ENCODE assay signal across 7 cellular contexts in genomic region chr21:38661296-38662223, GRCh38.
DNase-seq lines count a peak whose midpoint lies in the region; ATAC-seq and TF ChIP-seq lines count a peak whose summit lies in the region.

No MANE protein-coding gene starts in this region.

- H2BK5ac ChIP-seq in trophoblast cell (ENCODE audit: low read depth, low read length, poor library complexity): no peak overlapping the region

- peak overlapping the region; percentile 61 for H3K4me2 ChIP-seq in trophoblast cell (ENCODE audit: low read length)

- H3K14ac ChIP-seq in trophoblast cell (ENCODE audit: low read length): no peak overlapping the region

- H3K9me3 ChIP-seq in gastroesophageal sphincter: no peaks in the 10 kb centered on the region
- peaks cover 10% of the 10 kb centered on the region for H3K9me3 ChIP-seq in trophoblast cell (ENCODE audit: insufficient read depth, low read depth, low read length)

- H3K18ac ChIP-seq in trophoblast cell (ENCODE audit: low read length): no peak overlapping the region

- H3K23ac ChIP-seq in trophoblast cell (ENCODE audit: low read length): no peak overlapping the region

- no peak overlapping the region for H2BK12ac ChIP-seq in trophoblast cell (ENCODE audit: low read length)

- no peak overlapping the region for H3K9ac ChIP-seq in trophoblast cell (ENCODE audit: low read length)

- H3K4ac ChIP-seq in trophoblast cell (ENCODE audit: low read depth, low read length): no peak overlapping the region

- H2AK5ac ChIP-seq in trophoblast cell (ENCODE audit: low read length): no peak overlapping the region

- no peak overlapping the region for H4K8ac ChIP-seq in trophoblast cell (ENCODE audit: low read depth, low read length)

- H3K4me3 ChIP-seq in HFF-Myc (replicated peaks; ENCODE audit: low read depth, low read length): peak overlapping the region; percentile 25
- peak overlapping the region; percentile 23; the same call in 1 of the 2 replicates for H3K4me3 ChIP-seq in WI38 (ENCODE audit: low read depth, low read length)
- peak overlapping the region; percentile 13 to 56 for H3K4me3 ChIP-seq in gastroesophageal sphincter
- peak overlapping the region; percentile 10 for H3K4me3 ChIP-seq in trophoblast cell (ENCODE audit: low read depth, low read length)

- WGBS in gastroesophageal sphincter (ENCODE audit: low coverage in 1 of 2), 2 donors: 1 to 4% methylated on average over 23 to 32 of the region's 57 CpGs
- WGBS in trophoblast cell (ENCODE audit: extremely low coverage, insufficient coverage, insufficient read length): no CpG with 5 or more reads among the region's 57 CpGs

- no peaks in the 10 kb centered on the region for H3K79me1 ChIP-seq in trophoblast cell (ENCODE audit: low read length)

- no peak overlapping the region for H4K91ac ChIP-seq in trophoblast cell (ENCODE audit: low read depth, low read length)

- H3K36me3 ChIP-seq in gastroesophageal sphincter: no peaks in the 10 kb centered on the region
- no peaks in the 10 kb centered on the region for H3K36me3 ChIP-seq in trophoblast cell (ENCODE audit: control insufficient read depth in 1 of 2, insufficient read depth in 2 of 2, low read length in 2 of 2)

- H2BK120ac ChIP-seq in trophoblast cell (ENCODE audit: insufficient read depth, low read length, poor library complexity): no peak overlapping the region

- no peak for TF ChIP-seq EP300 in gastroesophageal sphincter (IDR thresholded peaks at IDR 0.05)

- peak overlapping the region; percentile 78 for H2AFZ ChIP-seq in trophoblast cell (ENCODE audit: insufficient read depth, low read length, poor library complexity)

- H3K27ac ChIP-seq in gastroesophageal sphincter (peak overlapping the region in 3 of 4 donors; percentile 30 to 46 (median 32)), trophoblast cell (ENCODE audit: low read depth, low read length) (no peak overlapping the region)

- no peaks in the 10 kb centered on the region for H3K79me2 ChIP-seq in trophoblast cell (ENCODE audit: control insufficient read depth, insufficient read depth, low read length, poor library complexity)

- peaks cover 76% of the 10 kb centered on the region for H3K27me3 ChIP-seq in gastroesophageal sphincter
- H3K27me3 ChIP-seq in trophoblast cell (ENCODE audit: insufficient read depth, low read length): peaks cover 33% of the 10 kb centered on the region

- H3K4me1 ChIP-seq in gastroesophageal sphincter (peaks cover 0 to 21% (median 5%) of the 10 kb centered on the region in 3 donors), trophoblast cell (ENCODE audit: control insufficient read depth in 1 of 2, insufficient read depth in 2 of 2, low read length in 2 of 2) (peaks cover 13 to 15% of the 10 kb centered on the region in 2 experiments)

- TF ChIP-seq CTCF in HFF-Myc (IDR thresholded peaks at IDR 0.05; ENCODE audit: low read depth, low read length, missing control alignments) (no peak), WI38 (IDR thresholded peaks at IDR 0.05; ENCODE audit: low read depth, low read length) (no peak), gastroesophageal sphincter (IDR thresholded peaks at IDR 0.05) (no peak)

- DNase-seq in HFF-Myc (ENCODE audit: extremely low read depth, low read depth): no peak
- peak in 1 of 2 donors; percentile 37 for DNase-seq in trophoblast cell
- no peak for DNase-seq in effector CD4-positive, alpha-beta T cell
- DNase-seq in cortex of kidney (lab: John Stamatoyannopoulos, UW): no peak
- no peak for DNase-seq in kidney tubule cell (ENCODE audit: low spot score)

- peak overlapping the region; percentile 38 for H4K12ac ChIP-seq in trophoblast cell (ENCODE audit: low read depth, low read length)

- peak; percentile 16 for ATAC-seq in gastroesophageal sphincter

- TF ChIP-seq POLR2A in gastroesophageal sphincter (IDR thresholded peaks at IDR 0.05): no peak
